In the genomic region with DNA sequence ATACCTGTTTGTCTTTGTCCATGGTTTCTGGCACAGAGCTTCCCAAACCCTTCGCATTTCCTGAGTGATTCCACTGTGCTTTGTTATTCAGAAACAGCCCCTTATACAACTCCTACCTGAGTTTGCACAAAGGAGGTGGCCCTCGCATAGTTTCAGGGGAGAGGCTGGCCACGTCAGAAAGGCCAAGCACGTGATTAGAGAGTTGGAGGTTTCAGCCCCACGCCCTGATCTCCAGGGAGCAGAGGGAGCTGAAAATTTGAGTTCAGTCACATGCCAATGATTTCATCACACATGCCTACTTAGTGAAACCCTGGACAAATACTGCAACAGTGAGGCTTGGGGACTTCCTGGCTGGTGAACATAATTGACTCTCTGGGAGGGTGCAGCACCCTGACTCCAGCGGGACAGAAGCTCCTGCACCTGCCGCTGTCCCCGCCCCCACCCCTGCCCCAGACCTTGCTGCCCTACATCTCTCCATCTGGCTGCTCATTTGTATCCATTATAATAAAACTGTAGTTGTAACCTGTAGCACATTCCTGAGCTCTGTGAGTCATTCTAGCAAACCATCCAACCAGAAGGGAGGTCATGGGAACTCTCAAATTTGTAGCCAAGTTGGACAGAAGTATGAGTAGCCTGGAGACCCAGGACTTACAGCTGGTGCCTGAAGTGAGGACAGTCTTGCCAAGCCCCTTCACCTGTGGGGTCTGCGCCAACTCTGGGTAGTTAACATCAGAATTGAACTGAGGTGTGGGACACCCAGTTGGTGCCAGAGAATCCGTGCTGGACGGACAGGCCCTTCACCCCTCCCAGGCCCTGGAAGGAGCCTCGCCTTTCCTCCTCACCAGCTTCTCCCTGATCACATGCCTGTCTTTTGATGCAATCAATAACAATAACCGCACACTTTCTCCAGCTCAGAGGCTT, we compare ENCODE assay signal across 8 cellular contexts.
DNase-seq lines count a peak whose midpoint lies in the region; ATAC-seq and TF ChIP-seq lines count a peak whose summit lies in the region.

No MANE protein-coding gene starts in this region.

- H3K9ac ChIP-seq in NT2/D1 (ENCODE audit: insufficient read length, low read depth) = no peak overlapping the region

- no peaks in the 10 kb centered on the region for H3K27me3 ChIP-seq in NT2/D1 (ENCODE audit: insufficient read depth, insufficient read length)

- no peaks in the 10 kb centered on the region for H3K9me3 ChIP-seq in NT2/D1 (ENCODE audit: insufficient read depth, low read length)

- H3K36me3 ChIP-seq in NT2/D1 (ENCODE audit: insufficient read depth, insufficient read length, low read length) = no peaks in the 10 kb centered on the region

- ATAC-seq in esophagus mucosa (peak; percentile 88), omental fat pad (ENCODE audit: low FRiP score) (peak; percentile 84), HG03378 (IDR thresholded peaks at IDR 0.05; ENCODE audit: unreplicated experiment) (no peak)

- H3K4me3 ChIP-seq in NT2/D1 (ENCODE audit: insufficient read length, low read depth) = no peak overlapping the region

- no peak for TF ChIP-seq CTCF in omental fat pad (IDR thresholded peaks at IDR 0.05)

- DNase-seq in EL (peak; percentile 89), NT2/D1 (ENCODE audit: low read depth, low spot score) (peak; percentile 64), omental fat pad (ENCODE audit: low spot score) (peak; percentile 50), head of caudate nucleus (no peak), 8988T (no peak)
- no peak for DNase-seq in activated CD4-positive, alpha-beta T cell treated with anti-CD3 and anti-CD28 coated beads, Interleukin-2, amount 50 U/mL, for 4 hours

- peaks cover 10% of the 10 kb centered on the region for H3K4me1 ChIP-seq in NT2/D1 (ENCODE audit: insufficient read depth, insufficient read length)

- intact Hi-C loops in head of caudate nucleus (cut with DNase I) = no loop called here

Comparison
In these comparisons a context has a peak if more than half of its experiments do, and no peak if none do; other contexts are left out.
1. DNase-seq: peak in EL (single experiment), NT2/D1 (single experiment) and omental fat pad (single experiment); none in head of caudate nucleus (0 of 42), activated CD4-positive, alpha-beta T cell treated with anti-CD3 and anti-CD28 coated beads, Interleukin-2, amount 50 U/mL, for 4 hours (0 of 2) and 8988T (single experiment).